ENCODE assay signal across 1 cellular context in genomic region chr15:26555898-26556297, GRCh38.
TF ChIP-seq lines count a peak whose summit lies in the region.

No MANE protein-coding gene starts in this region.

TF ChIP-seq in HepG2, 621 proteins besides CTCF, POLR2A, EP300 and RAD21 (continued from another document):
- no peak for TF ChIP-seq GRHL1 (CRISPR knock-in tag; conservative IDR thresholded peaks at IDR 0.05)
- no peak for TF ChIP-seq SIX4 (CRISPR knock-in tag; IDR thresholded peaks at IDR 0.05)
